1 cellular context compared by ENCODE assay signal in the genomic region with DNA sequence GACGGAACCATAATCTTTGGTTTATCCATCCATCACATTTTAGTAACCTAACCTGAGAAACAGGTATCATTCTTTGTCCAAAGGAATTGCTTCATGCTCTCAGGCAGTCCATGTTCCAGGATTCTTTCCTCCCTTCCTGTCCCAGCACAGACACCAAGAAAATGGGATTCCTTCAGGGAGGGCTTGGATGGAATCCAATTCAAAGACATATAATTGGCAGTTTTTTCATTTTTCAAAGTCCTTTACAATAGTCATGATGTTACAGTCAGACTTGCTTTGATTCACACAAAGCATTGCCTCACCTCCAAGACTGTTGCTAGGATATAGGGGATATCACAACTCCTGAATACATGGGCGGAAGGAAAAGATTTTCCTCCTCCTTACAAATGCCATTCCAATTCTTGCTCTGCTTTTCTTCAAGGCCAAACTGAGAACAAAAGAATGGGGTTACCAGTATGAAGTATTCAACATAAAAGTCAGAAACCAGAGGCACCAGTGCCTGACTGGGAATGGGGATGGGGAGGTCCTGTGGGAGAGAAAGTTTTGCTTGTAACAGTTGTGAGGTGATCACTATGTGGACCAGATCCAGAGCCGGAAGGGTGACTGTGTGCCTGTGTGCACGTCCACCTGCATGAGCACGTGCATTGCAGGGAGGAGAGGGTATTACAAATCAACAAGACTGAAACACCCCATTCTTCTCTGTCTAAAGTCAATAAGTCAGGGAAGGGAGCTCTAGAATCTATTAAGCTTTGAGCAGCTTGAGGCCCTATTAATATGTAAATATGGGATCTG.
TF ChIP-seq lines count a peak whose summit lies in the region.

No MANE protein-coding gene starts in this region.

TF ChIP-seq in H1, 55 proteins besides CTCF, POLR2A, EP300 and RAD21:
- no peak for TF ChIP-seq SAP30 (IDR thresholded peaks at IDR 0.05; ENCODE audit: insufficient read depth, insufficient replicate concordance, low read length)
- no peak for TF ChIP-seq CEBPB (IDR thresholded peaks at IDR 0.05; ENCODE audit: low read depth, low read length)
- TF ChIP-seq SP4 (IDR thresholded peaks at IDR 0.05; ENCODE audit: low read length), result no peak
- TF ChIP-seq, protein P1, sequence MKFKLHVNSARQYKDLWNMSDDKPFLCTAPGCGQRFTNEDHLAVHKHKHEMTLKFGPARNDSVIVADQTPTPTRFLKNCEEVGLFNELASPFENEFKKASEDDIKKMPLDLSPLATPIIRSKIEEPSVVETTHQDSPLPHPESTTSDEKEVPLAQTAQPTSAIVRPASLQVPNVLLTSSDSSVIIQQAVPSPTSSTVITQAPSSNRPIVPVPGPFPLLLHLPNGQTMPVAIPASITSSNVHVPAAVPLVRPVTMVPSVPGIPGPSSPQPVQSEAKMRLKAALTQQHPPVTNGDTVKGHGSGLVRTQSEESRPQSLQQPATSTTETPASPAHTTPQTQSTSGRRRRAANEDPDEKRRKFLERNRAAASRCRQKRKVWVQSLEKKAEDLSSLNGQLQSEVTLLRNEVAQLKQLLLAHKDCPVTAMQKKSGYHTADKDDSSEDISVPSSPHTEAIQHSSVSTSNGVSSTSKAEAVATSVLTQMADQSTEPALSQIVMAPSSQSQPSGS (IDR thresholded peaks at IDR 0.05; ENCODE audit: low read length), result no peak
- TF ChIP-seq SP1 (IDR thresholded peaks at IDR 0.05; ENCODE audit: low read depth, low read length), result no peak
- TF ChIP-seq SIX5 (IDR thresholded peaks at IDR 0.05; ENCODE audit: low read depth, low read length), result no peak
- TF ChIP-seq BCL11A (IDR thresholded peaks at IDR 0.05; ENCODE audit: low read depth in 2 of 2, low read length in 2 of 2), result no peak
- TF ChIP-seq BRCA1 (IDR thresholded peaks at IDR 0.05; ENCODE audit: low read depth, low read length), result no peak
- no peak for TF ChIP-seq TBP (IDR thresholded peaks at IDR 0.05; ENCODE audit: low read depth, low read length)
- TF ChIP-seq JUN (IDR thresholded peaks at IDR 0.05; ENCODE audit: low read depth, low read length), result no peak
- no peak for TF ChIP-seq POLR2AphosphoS5 (IDR thresholded peaks at IDR 0.05; ENCODE audit: low read depth, low read length)
- TF ChIP-seq SIRT6 (IDR thresholded peaks at IDR 0.05; ENCODE audit: low read length), result no peak
- no peak for TF ChIP-seq ASH2L (IDR thresholded peaks at IDR 0.05; ENCODE audit: low read length)
- TF ChIP-seq PHF8 (conservative IDR thresholded peaks at IDR 0.05; ENCODE audit: low read depth, low read length), result no peak
- TF ChIP-seq HDAC2 (IDR thresholded peaks at IDR 0.05; ENCODE audit: borderline replicate concordance in 1 of 2, low read depth in 2 of 2, low read length in 2 of 2), result no peak
- no peak for TF ChIP-seq CBX8 (IDR thresholded peaks at IDR 0.05; ENCODE audit: borderline replicate concordance, low read depth, low read length)
